ENCODE assay signal across 21 cellular contexts in the genomic region with DNA sequence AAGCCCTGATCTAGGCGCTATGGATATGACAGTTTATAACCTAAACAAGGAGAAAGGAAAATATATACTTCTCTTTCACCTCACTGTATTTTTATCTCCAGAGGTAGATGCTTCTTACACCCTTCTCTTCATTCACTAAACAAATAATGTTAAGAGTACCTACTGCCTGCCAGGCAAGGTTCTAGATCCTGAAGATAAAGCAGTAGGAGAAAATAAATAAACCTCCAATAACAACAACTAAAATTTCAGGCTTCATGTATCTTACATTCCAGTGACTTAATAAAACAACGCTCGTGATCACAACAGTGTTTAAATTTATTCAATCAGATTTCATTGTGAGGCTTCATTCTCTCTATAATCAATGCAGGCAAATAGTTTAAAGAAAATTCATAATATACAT. TPM values are rescaled to one million over a fixed set of nuclear protein-coding genes. Genes with fewer than 3 reads are reported as not detected.
DNase-seq lines count a peak whose midpoint lies in the region; ATAC-seq, FAIRE-seq and TF ChIP-seq lines count a peak whose summit lies in the region.
"Had no signal": no experiment of that assay in that cellular context is flagged by ENCODE, and none has a peak within 500 bp of the region (broad histone marks: within the 10 kb centered on the region; RNA-seq: fewer than 3 reads in every experiment).

No MANE protein-coding gene starts in this region.

- H3K27me3 ChIP-seq in RWPE2 (ENCODE audit: insufficient read depth, poor library complexity, severe bottlenecking) (no peaks in the 10 kb centered on the region), fibroblast of lung (ENCODE audit: control insufficient read depth, insufficient read depth, low read length) (no peaks in the 10 kb centered on the region), skeletal muscle satellite cell (ENCODE audit: control insufficient read depth, insufficient read depth, low read length) (no peaks in the 10 kb centered on the region), psoas muscle (ENCODE audit: insufficient read depth in 3 of 3, low read length in 2 of 3) (no peaks in the 10 kb centered on the region)
- H3K27me3 ChIP-seq: right atrium auricular region, upper lobe of left lung had no signal

- no peak for DNase-seq in H54 (ENCODE audit: insufficient read length, low spot score)
- DNase-seq in RWPE2 (ENCODE audit: low spot score): no peak
- no peak for DNase-seq in fibroblast of lung (ENCODE audit: low read depth in 2 of 2)
- DNase-seq in middle frontal gyrus (ENCODE audit: extremely low spot score, low spot score): no peak
- DNase-seq in psoas muscle: no peak
- DNase-seq in natural killer cell: no peak
- DNase-seq: activated CD8-positive, alpha-beta T cell treated with anti-CD3 and anti-CD28 coated beads for 36 hours; activated gamma-delta T cell; EL; NCI-H146; NCI-H2171 treated with DMSO at 0.1 percent for 48 hours; NCI-H526; occipital lobe; upper lobe of left lung had no signal

- H3K27me3 Mint-ChIP-seq in natural killer cell (ENCODE audit: low read depth in 2 of 2): no peaks in the 10 kb centered on the region
- H3K27me3 Mint-ChIP-seq: activated CD8-positive, alpha-beta T cell treated with anti-CD3 and anti-CD28 coated beads for 36 hours; stimulated activated naive CD8-positive, alpha-beta T cell treated with anti-CD3 and anti-CD28 coated beads, Interleukin-15, Interleukin-2, amounts not matched to agents 100 ng/mL and 50 ng/mL, for 24 hours had no signal

- H3K36me3 ChIP-seq in RWPE2 (ENCODE audit: low read depth) (0 out of 2 replicates have a peak, but pooled peaks cover under 1% of the 10 kb centered on the region), fibroblast of lung (ENCODE audit: control insufficient read depth, insufficient read depth, low read length) (peaks cover 1% of the 10 kb centered on the region), skeletal muscle satellite cell (ENCODE audit: insufficient read depth, low read length) (peaks cover 15% of the 10 kb centered on the region), psoas muscle (ENCODE audit: insufficient read depth in 1 of 2, low read depth in 1 of 2) (no peaks in the 10 kb centered on the region)
- H3K36me3 ChIP-seq: HAP-1, right atrium auricular region, upper lobe of left lung had no signal

- H3K27ac ChIP-seq in RWPE2 (ENCODE audit: poor library complexity, severe bottlenecking): peak overlapping the region; percentile 95
- H3K27ac ChIP-seq in fibroblast of lung (ENCODE audit: insufficient read depth, low read length): no peak overlapping the region
- H3K27ac ChIP-seq in psoas muscle: no peak overlapping the region
- H3K27ac ChIP-seq: C4-2B, right atrium auricular region, upper lobe of left lung had no signal

- ATAC-seq in RWPE2 (ENCODE audit: low read depth) (no peak), HG03520 (IDR thresholded peaks at IDR 0.05; ENCODE audit: unreplicated experiment) (no peak), psoas muscle (no peak), natural killer cell (no peak)
- ATAC-seq: activated CD8-positive, alpha-beta T cell treated with anti-CD3 and anti-CD28 coated beads for 36 hours; K562 had no signal

- 80 to 93% (median 87%) methylated on average over 3 of the region's 3 CpGs for WGBS in psoas muscle, 3 donors

- intact Hi-C loops in psoas muscle (cut with DNase I): no loop called here
- intact Hi-C loops in natural killer cell (cut with micrococcal nuclease): no loop called here

- no peaks in the 10 kb centered on the region for H3K4me1 Mint-ChIP-seq in natural killer cell

- H3K4me3 ChIP-seq in RWPE2 (ENCODE audit: severe bottlenecking) (peak overlapping the region; percentile 21), fibroblast of lung (replicated peaks in 1 of 4; ENCODE audit: control extremely low read depth in 1 of 4, insufficient read depth in 1 of 4, low read depth in 3 of 4, low read length in 4 of 4) (peak overlapping the region in 2 of 4 experiments; percentile 10 to 27), skeletal muscle satellite cell (ENCODE audit: low read length) (no peak overlapping the region), psoas muscle (no peak overlapping the region)
- H3K4me3 ChIP-seq: HAP-1, K562, right atrium auricular region, upper lobe of left lung had no signal

- H3K9ac ChIP-seq in fibroblast of lung (ENCODE audit: insufficient read depth, low read length) (no peak overlapping the region), skeletal muscle satellite cell (ENCODE audit: low read depth, low read length) (peak overlapping the region; percentile 24)

- no peak for TF ChIP-seq CTCF in RWPE2 (IDR thresholded peaks at IDR 0.05; ENCODE audit: poor library complexity, severe bottlenecking)
- no peak for TF ChIP-seq CTCF in fibroblast of lung (conservative IDR thresholded peaks at IDR 0.05 in 1 of 2, IDR thresholded peaks at IDR 0.05 in 1 of 2; ENCODE audit: low read depth in 1 of 2, low read length in 2 of 2)
- no peak for TF ChIP-seq CTCF in psoas muscle (IDR thresholded peaks at IDR 0.05)
- TF ChIP-seq CTCF in natural killer cell (IDR thresholded peaks at IDR 0.05): no peak

- no peak overlapping the region for H2AFZ ChIP-seq in fibroblast of lung (ENCODE audit: low read length)

- H3K9me3 ChIP-seq in RWPE2 (ENCODE audit: severe bottlenecking) (no peaks in the 10 kb centered on the region), fibroblast of lung (ENCODE audit: control insufficient read depth, insufficient read depth, low read depth, low read length) (no peaks in the 10 kb centered on the region), skeletal muscle satellite cell (replicated peaks; ENCODE audit: low read length) (no peaks in the 10 kb centered on the region), psoas muscle (no peaks in the 10 kb centered on the region)
- H3K9me3 ChIP-seq: HAP-1, right atrium auricular region, upper lobe of left lung had no signal

- FAIRE-seq in H54 (lab: Jason Lieb, UNC): peak; percentile 20
- FAIRE-seq: K562 had no signal

- no peaks in the 10 kb centered on the region for H4K20me1 ChIP-seq in fibroblast of lung (ENCODE audit: control insufficient read depth, extremely low read depth, insufficient read depth, low read length)

- no peak overlapping the region for H3K27ac Mint-ChIP-seq in natural killer cell
- H3K27ac Mint-ChIP-seq: activated CD8-positive, alpha-beta T cell treated with anti-CD3 and anti-CD28 coated beads for 36 hours; stimulated activated naive CD8-positive, alpha-beta T cell treated with anti-CD3 and anti-CD28 coated beads, Interleukin-15, Interleukin-2, amounts not matched to agents 100 ng/mL and 50 ng/mL, for 24 hours had no signal

- H3K4me3 Mint-ChIP-seq in natural killer cell: no peak overlapping the region
- H3K4me3 Mint-ChIP-seq: activated CD8-positive, alpha-beta T cell treated with anti-CD3 and anti-CD28 coated beads for 36 hours; stimulated activated naive CD8-positive, alpha-beta T cell treated with anti-CD3 and anti-CD28 coated beads, Interleukin-15, Interleukin-2, amounts not matched to agents 100 ng/mL and 50 ng/mL, for 24 hours had no signal

- no peak for TF ChIP-seq POLR2A in H54 (IDR thresholded peaks at IDR 0.05; ENCODE audit: low read depth, low read length)

- no peaks in the 10 kb centered on the region for H3K36me3 Mint-ChIP-seq in natural killer cell

- H3K4me1 ChIP-seq in RWPE2 (ENCODE audit: insufficient read depth, poor library complexity, severe bottlenecking) (peaks cover 83% of the 10 kb centered on the region), fibroblast of lung (ENCODE audit: control insufficient read depth, extremely low read depth, insufficient read depth, low read length) (peaks cover 28% of the 10 kb centered on the region), skeletal muscle satellite cell (ENCODE audit: control insufficient read depth, insufficient read depth, low read length) (peaks cover 87% of the 10 kb centered on the region), psoas muscle (peaks cover 60% of the 10 kb centered on the region)

- H3K4me2 ChIP-seq in fibroblast of lung (ENCODE audit: extremely low read depth, insufficient read depth, low read length): peak overlapping the region; percentile 79
- H3K4me2 ChIP-seq in skeletal muscle satellite cell (ENCODE audit: low read length): peak overlapping the region; percentile 71

- peaks cover 84% of the 10 kb centered on the region for H3K79me2 ChIP-seq in fibroblast of lung (ENCODE audit: control insufficient read depth, insufficient read depth, low read length)

- peaks cover 2 to 5% of the 10 kb centered on the region in 2 donors for H3K9me3 Mint-ChIP-seq in natural killer cell
- H3K9me3 Mint-ChIP-seq: activated CD8-positive, alpha-beta T cell treated with anti-CD3 and anti-CD28 coated beads for 36 hours; stimulated activated naive CD8-positive, alpha-beta T cell treated with anti-CD3 and anti-CD28 coated beads, Interleukin-15, Interleukin-2, amounts not matched to agents 100 ng/mL and 50 ng/mL, for 24 hours had no signal

RNA-seq across cellular contexts. Expression of gene PDGFC, which starts 20.6 kb away (rescaled TPM):
- total RNA-seq in fibroblast of lung: 67.3 and 103 TPM in 2 replicates
- 43.4 and 55.3 TPM in 2 replicates for polyA plus RNA-seq in fibroblast of lung
- polyA plus RNA-seq in fibroblast of lung (2012): 46.0 and 65.9 TPM in 2 replicates
- 44.5 and 45.4 TPM in 2 replicates for polyA minus RNA-seq in fibroblast of lung (ENCODE audit: low replicate concordance)
- total RNA-seq in skeletal muscle satellite cell (2012; rRNA removed): 54.8 and 55.0 TPM in 2 replicates
- total RNA-seq in psoas muscle: 10 to 100 TPM in 1 of 4 donors, 1 to 10 TPM in 3; 4.2 to 19.8 (median 6.7) TPM
- polyA plus RNA-seq in psoas muscle: 1 to 10 TPM; 2.2 to 6.3 (median 2.5) TPM
- 1 to 10 TPM in 1 of 3 donors, under 1 TPM in 2; 0.72 to 1.6 (median 0.90) TPM for total RNA-seq in natural killer cell
- total RNA-seq: activated CD8-positive, alpha-beta T cell treated with anti-CD3 and anti-CD28 coated beads for 36 hours; K562 had no signal
- polyA plus RNA-seq: K562 had no signal
